ENCODE assay signal across 6 cellular contexts in genomic region chr17:4704574-4704907, GRCh38. TPM values are rescaled to one million over a fixed set of nuclear protein-coding genes. Genes with fewer than 3 reads are reported as not detected.
A peak's percentile ranks its signal among the peaks of the same experiment; 100 is the strongest.
DNase-seq lines count a peak whose midpoint lies in the region; ATAC-seq and TF ChIP-seq lines count a peak whose summit lies in the region.
"Not testable (repeated sequence)": the region's sequence is repeated elsewhere in the genome, so short reads cannot be mapped to it uniquely, and the experiment has no call there.

No MANE protein-coding gene starts in this region.

- dilution Hi-C loops in IMR-90 (cut with HindIII; ENCODE audit: low sequenced_read_pairs, unreplicated experiment): not testable (repeated sequence)

- peak overlapping the region; percentile 88 for H3K4me3 Mint-ChIP-seq in activated CD8-positive, alpha-beta T cell treated with anti-CD3 and anti-CD28 coated beads, Interleukin-2, amount 10 ng/mL, durations not matched to agents 7 days and 5 days

- H3K4me2 ChIP-seq in IMR-90 (ENCODE audit: low read depth, low read length): peak overlapping the region; percentile 35; the same call in 1 of the 2 replicates

- intact Hi-C loops in A673 (cut with micrococcal nuclease; ENCODE audit: unreplicated experiment): not testable (repeated sequence)
- intact Hi-C loops in IMR-90 (cut with micrococcal nuclease) (loop anchor here (1.0 to 5.0 kb wide), 2 partner anchors 86 to 137 kb away; no protein-coding TSS in a partner anchor), left lung (cut with DNase I) (loop anchor here in 1 of 2 donors (10.0 kb wide), 1 partner anchor 190 kb away; the partner anchor contains the start of gene C17orf107)

- not testable (repeated sequence) for H4K91ac ChIP-seq in IMR-90 (ENCODE audit: insufficient read depth, low read depth, low read length)

- peaks cover 15 to 45% of the 10 kb centered on the region in 2 experiments for H3K79me1 ChIP-seq in IMR-90 (ENCODE audit: low read depth in 1 of 2, low read length in 2 of 2)

- in situ Hi-C loops in IMR-90 (cut with MboI; ENCODE audit: low sequenced_read_pairs): not testable (repeated sequence)

- POLR2A ChIA-PET in A673 (lab: Charles Lee; ENCODE audit: low non-redundant PET); activated CD8-positive, alpha-beta T cell treated with anti-CD3 and anti-CD28 coated beads, Interleukin-2, amount 10 ng/mL, durations not matched to agents 7 days and 5 days (lab: Charles Lee): not testable (repeated sequence)
- POLR2A ChIA-PET in IMR-90 (lab: Charles Lee; ENCODE audit: unreplicated experiment): interaction anchor here (0.5 kb wide), 1 partner anchor 165 kb away, joined by 5 read pairs; no protein-coding TSS in a partner anchor

- H3K23ac ChIP-seq in IMR-90 (ENCODE audit: low read depth, low read length): not testable (repeated sequence)

- not testable (repeated sequence) for H3K9me3 ChIP-seq in A673 (ENCODE audit: low read depth, low read length, poor library complexity, severe bottlenecking); IMR-90 (ENCODE audit: control insufficient read depth, insufficient read depth, low read length); effector memory CD4-positive, alpha-beta T cell (ENCODE audit: control insufficient read depth, low read length); left lung

- H3K14ac ChIP-seq in IMR-90 (replicated peaks; ENCODE audit: low read depth, low read length): not testable (repeated sequence)

- 0 out of 2 replicates have a peak overlapping the region, but pooled peaks have one; percentile 63 for H3K9ac ChIP-seq in IMR-90 (ENCODE audit: low read depth, low read length)
- H3K9ac ChIP-seq in rectal smooth muscle tissue (ENCODE audit: low read length): not testable (repeated sequence)

- peak overlapping the region; percentile 99 for H3K27ac Mint-ChIP-seq in activated CD8-positive, alpha-beta T cell treated with anti-CD3 and anti-CD28 coated beads, Interleukin-2, amount 10 ng/mL, durations not matched to agents 7 days and 5 days

- H3K27me3 ChIP-seq in A673 (replicated peaks; ENCODE audit: insufficient read depth, low read depth, low read length, poor library complexity); IMR-90 (ENCODE audit: control insufficient read depth, insufficient read depth, low read length); effector memory CD4-positive, alpha-beta T cell (replicated peaks; ENCODE audit: control insufficient read depth, insufficient read depth, low read length, poor library complexity, severe bottlenecking); left lung; rectal smooth muscle tissue (ENCODE audit: control insufficient read depth, insufficient read depth, low read length): not testable (repeated sequence)

- peaks cover 25% of the 10 kb centered on the region for H3K36me3 Mint-ChIP-seq in activated CD8-positive, alpha-beta T cell treated with anti-CD3 and anti-CD28 coated beads, Interleukin-2, amount 10 ng/mL, durations not matched to agents 7 days and 5 days (ENCODE audit: low read depth)

- TF ChIP-seq CTCF in A673 (conservative IDR thresholded peaks at IDR 0.05; ENCODE audit: low read depth, low read length); IMR-90 (conservative IDR thresholded peaks at IDR 0.05; ENCODE audit: low read depth, low read length); left lung (IDR thresholded peaks at IDR 0.05): not testable (repeated sequence)

- not testable (repeated sequence) for H2AK9ac ChIP-seq in IMR-90 (replicated peaks; ENCODE audit: low read depth, low read length, poor library complexity)

- not testable (repeated sequence) for TF ChIP-seq RAD21 in IMR-90 (IDR thresholded peaks at IDR 0.05; ENCODE audit: low read length)

- H4K8ac ChIP-seq in IMR-90 (ENCODE audit: low read depth in 2 of 2, low read length in 2 of 2): peak overlapping the region; percentile 54 to 94; a peak in 3 of 4 replicates

- H3K27ac ChIP-seq in A673 (ENCODE audit: low read depth, low read length, poor library complexity, severe bottlenecking): peak overlapping the region; percentile 89
- H3K27ac ChIP-seq in IMR-90 (ENCODE audit: insufficient read depth, low read length); rectal smooth muscle tissue (ENCODE audit: low read depth, low read length): not testable (repeated sequence)
- H3K27ac ChIP-seq in effector memory CD4-positive, alpha-beta T cell (ENCODE audit: insufficient read depth, low read length, poor library complexity, severe bottlenecking): peak overlapping the region; percentile 87
- peak overlapping the region in 1 of 2 donors; percentile 68 for H3K27ac ChIP-seq in left lung

- H3K4me1 ChIP-seq in A673 (ENCODE audit: insufficient read depth, low read length, poor library complexity, severe bottlenecking): peaks cover 13% of the 10 kb centered on the region
- not testable (repeated sequence) for H3K4me1 ChIP-seq in IMR-90 (ENCODE audit: control insufficient read depth, insufficient read depth, low read length); rectal smooth muscle tissue (ENCODE audit: control insufficient read depth, insufficient read depth, low read length)
- peaks cover 14% of the 10 kb centered on the region for H3K4me1 ChIP-seq in effector memory CD4-positive, alpha-beta T cell (ENCODE audit: control insufficient read depth, insufficient read depth, low read length, poor library complexity, severe bottlenecking)
- peaks cover 3 to 31% of the 10 kb centered on the region in 2 donors for H3K4me1 ChIP-seq in left lung

- H3K4ac ChIP-seq in IMR-90 (ENCODE audit: low read depth, low read length): peak overlapping the region; percentile 62

- H2AFZ ChIP-seq in IMR-90 (replicated peaks; ENCODE audit: low read length, poor library complexity): not testable (repeated sequence)

- H3K56ac ChIP-seq in IMR-90 (ENCODE audit: extremely low read depth, insufficient read depth, low read length): not testable (repeated sequence)

- not testable (repeated sequence) for H3K9me3 Mint-ChIP-seq in activated CD8-positive, alpha-beta T cell treated with anti-CD3 and anti-CD28 coated beads, Interleukin-2, amount 10 ng/mL, durations not matched to agents 7 days and 5 days (ENCODE audit: insufficient read depth)

- TSS peak; percentile 92 for BruUV-seq in A673 (replicated peaks; lab: Mats Ljungman, UMichigan)
- not testable (repeated sequence) for BruUV-seq in IMR-90 (replicated peaks; lab: Mats Ljungman, UMichigan)

- H4K20me1 ChIP-seq in IMR-90 (ENCODE audit: insufficient read depth, low read length): not testable (repeated sequence)

- not testable (repeated sequence) for H2AK5ac ChIP-seq in IMR-90 (ENCODE audit: low read depth, low read length)

- peaks cover 10% of the 10 kb centered on the region for H3K9me1 ChIP-seq in IMR-90 (ENCODE audit: insufficient read depth, low read length)

- not testable (repeated sequence) for DNase-seq in A673 (ENCODE audit: low spot score); IMR-90; activated CD8-positive, alpha-beta T cell treated with anti-CD3 and anti-CD28 coated beads, Interleukin-2, amount 10 ng/mL, durations not matched to agents 7 days and 5 days; effector memory CD4-positive, alpha-beta T cell; left lung

- not testable (repeated sequence) for H2BK120ac ChIP-seq in IMR-90 (ENCODE audit: low read depth, low read length)

- H3K36me3 ChIP-seq in A673 (ENCODE audit: insufficient read depth, low read length, poor library complexity, severe bottlenecking); IMR-90 (ENCODE audit: control insufficient read depth, insufficient read depth, low read length); effector memory CD4-positive, alpha-beta T cell (ENCODE audit: control insufficient read depth, insufficient read depth, low read length); left lung; rectal smooth muscle tissue (ENCODE audit: control insufficient read depth, insufficient read depth, low read length): not testable (repeated sequence)

- H3K4me3 ChIP-seq in A673 (ENCODE audit: low read depth, low read length, poor library complexity, severe bottlenecking) (peak overlapping the region; percentile 100), IMR-90 (ENCODE audit: insufficient read depth, low read depth, low read length) (peak overlapping the region; percentile 94), left lung (peak overlapping the region; percentile 67 to 77), rectal smooth muscle tissue (ENCODE audit: low read length) (peak overlapping the region; percentile 94)
- H3K4me3 ChIP-seq in effector memory CD4-positive, alpha-beta T cell (ENCODE audit: insufficient read depth, low read depth, low read length, poor library complexity, severe bottlenecking): peak overlapping the region; percentile 80

- H3K27me3 Mint-ChIP-seq in activated CD8-positive, alpha-beta T cell treated with anti-CD3 and anti-CD28 coated beads, Interleukin-2, amount 10 ng/mL, durations not matched to agents 7 days and 5 days (ENCODE audit: low read depth): not testable (repeated sequence)

- H3K18ac ChIP-seq in IMR-90 (ENCODE audit: low read depth, low read length): not testable (repeated sequence)

- peaks cover 61% of the 10 kb centered on the region for H3K4me1 Mint-ChIP-seq in activated CD8-positive, alpha-beta T cell treated with anti-CD3 and anti-CD28 coated beads, Interleukin-2, amount 10 ng/mL, durations not matched to agents 7 days and 5 days (ENCODE audit: low read depth)

- not testable (repeated sequence) for H2BK5ac ChIP-seq in IMR-90 (ENCODE audit: low read depth, low read length, poor library complexity, severe bottlenecking)

- not testable (repeated sequence) for H2BK20ac ChIP-seq in IMR-90 (ENCODE audit: low read depth, low read length)

- not testable (repeated sequence) for H4K5ac ChIP-seq in IMR-90 (ENCODE audit: low read depth, low read length)

- CTCF ChIA-PET in A673 (lab: Charles Lee); IMR-90 (lab: Yijun Ruan, JAX); activated CD8-positive, alpha-beta T cell treated with anti-CD3 and anti-CD28 coated beads, Interleukin-2, amount 10 ng/mL, durations not matched to agents 7 days and 5 days (lab: Charles Lee): not testable (repeated sequence)

- ATAC-seq in IMR-90 (ENCODE audit: low read depth); activated CD8-positive, alpha-beta T cell treated with anti-CD3 and anti-CD28 coated beads, Interleukin-2, amount 10 ng/mL, durations not matched to agents 7 days and 5 days; left lung: not testable (repeated sequence)

- not testable (repeated sequence) for TF ChIP-seq POLR2A in IMR-90 (IDR thresholded peaks at IDR 0.05; ENCODE audit: low read depth, low read length)

- WGBS in IMR-90 (ENCODE audit: extremely low coverage in 2 of 2, insufficient read length in 1 of 2), 2 experiments: 60% methylated on average over 1 of the region's 14 CpGs; no CpG with 5 or more reads in 1 of the 2 experiments

- H2BK15ac ChIP-seq in IMR-90 (ENCODE audit: low read depth, low read length): not testable (repeated sequence)

RNA-seq across cellular contexts. Expression of gene PELP1, which starts 0.6 kb away (rescaled TPM):
- total RNA-seq in A673 (2021): 142 and 161 TPM in 2 replicates
- total RNA-seq in IMR-90 (2012; rRNA removed): 6.3 and 9.2 TPM in 2 replicates
- polyA plus RNA-seq in IMR-90 (2012; rRNA removed): 20.8 and 24.0 TPM in 2 replicates
- polyA plus RNA-seq in IMR-90 (2012; cell fraction: cytosol; rRNA removed): 12.1 and 15.4 TPM in 2 replicates
- polyA plus RNA-seq in IMR-90 (2012; cell fraction: nucleus; rRNA removed; ENCODE audit: low replicate concordance): 47.9 and 79.2 TPM in 2 replicates
- total RNA-seq in activated CD8-positive, alpha-beta T cell treated with anti-CD3 and anti-CD28 coated beads, Interleukin-2, amount 10 ng/mL, durations not matched to agents 7 days and 5 days: 10 to 100 TPM; 69.2 to 76.1 TPM
- total RNA-seq in left lung: 10 to 100 TPM; 42.2 to 48.8 TPM

RNA-seq across cellular contexts. Expression of gene ARRB2, which starts 5.9 kb away (rescaled TPM):
- total RNA-seq in A673 (2021): 82.2 and 100 TPM in 2 replicates
- total RNA-seq in IMR-90 (2012; rRNA removed): 3.9 and 6.1 TPM in 2 replicates
- 10.6 and 12.5 TPM in 2 replicates for polyA plus RNA-seq in IMR-90 (2012; rRNA removed)
- polyA plus RNA-seq in IMR-90 (2012; cell fraction: cytosol; rRNA removed): 6.2 and 8.6 TPM in 2 replicates
- polyA plus RNA-seq in IMR-90 (2012; cell fraction: nucleus; rRNA removed; ENCODE audit: low replicate concordance): 17.0 and 18.2 TPM in 2 replicates
- total RNA-seq in activated CD8-positive, alpha-beta T cell treated with anti-CD3 and anti-CD28 coated beads, Interleukin-2, amount 10 ng/mL, durations not matched to agents 7 days and 5 days: 100 to 1,000 TPM; 302 to 316 TPM
- total RNA-seq in left lung: 100 to 1,000 TPM in 1 of 2 donors, 10 to 100 TPM in 1; 91.8 to 240 TPM

RNA-seq across cellular contexts. Expression of gene MED11, which starts 26.7 kb away (rescaled TPM):
- total RNA-seq in A673 (2021) (13.7 and 22.5 TPM in 2 replicates), IMR-90 (2012; rRNA removed) (9.9 and 10.3 TPM in 2 replicates), left lung (10 to 100 TPM; 22.6 to 23.6 TPM)
- polyA plus RNA-seq in IMR-90 (2012; rRNA removed): 23.3 and 24.1 TPM in 2 replicates
- 25.5 and 30.9 TPM in 2 replicates for polyA plus RNA-seq in IMR-90 (2012; cell fraction: cytosol; rRNA removed)
- polyA plus RNA-seq in IMR-90 (2012; cell fraction: nucleus; rRNA removed; ENCODE audit: low replicate concordance): 10.3 and 13.5 TPM in 2 replicates
- total RNA-seq in activated CD8-positive, alpha-beta T cell treated with anti-CD3 and anti-CD28 coated beads, Interleukin-2, amount 10 ng/mL, durations not matched to agents 7 days and 5 days: 10 to 100 TPM; 23.0 to 27.2 TPM

RNA-seq across cellular contexts. Expression of gene ZMYND15, which starts 35.1 kb away (rescaled TPM):
- 0.17 and 0.37 TPM in 2 replicates for total RNA-seq in A673 (2021)
- under 0.01 TPM in 1 of 2 replicates, not detected in the other for total RNA-seq in IMR-90 (2012; rRNA removed)
- 0.07 and 0.14 TPM in 2 replicates for polyA plus RNA-seq in IMR-90 (2012; rRNA removed)
- polyA plus RNA-seq in IMR-90 (2012; cell fraction: cytosol; rRNA removed): 0.08 and 0.14 TPM in 2 replicates
- polyA plus RNA-seq in IMR-90 (2012; cell fraction: nucleus; rRNA removed; ENCODE audit: low replicate concordance): 0.55 and 0.61 TPM in 2 replicates
- total RNA-seq in activated CD8-positive, alpha-beta T cell treated with anti-CD3 and anti-CD28 coated beads, Interleukin-2, amount 10 ng/mL, durations not matched to agents 7 days and 5 days: not detected
- total RNA-seq in left lung: 1 to 10 TPM; 4.1 to 5.2 TPM

RNA-seq across cellular contexts. Expression of gene CXCL16, which starts 35.2 kb away (rescaled TPM):
- total RNA-seq in A673 (2021): 4.0 and 6.0 TPM in 2 replicates
- total RNA-seq in IMR-90 (2012; rRNA removed): 0.28 and 0.36 TPM in 2 replicates
- 1.2 and 1.6 TPM in 2 replicates for polyA plus RNA-seq in IMR-90 (2012; rRNA removed)
- polyA plus RNA-seq in IMR-90 (2012; cell fraction: cytosol; rRNA removed): 0.97 and 2.4 TPM in 2 replicates
- 0.62 and 0.70 TPM in 2 replicates for polyA plus RNA-seq in IMR-90 (2012; cell fraction: nucleus; rRNA removed; ENCODE audit: low replicate concordance)
- under 1 TPM; 0.50 to 0.89 TPM for total RNA-seq in activated CD8-positive, alpha-beta T cell treated with anti-CD3 and anti-CD28 coated beads, Interleukin-2, amount 10 ng/mL, durations not matched to agents 7 days and 5 days
- total RNA-seq in left lung: 100 to 1,000 TPM; 122 to 147 TPM

Comparison
In these comparisons a context has a peak if more than half of its experiments do, and no peak if none do; other contexts are left out.
1. RNA of gene ARRB2, which starts 5.9 kb away (total RNA-seq): 302 to 316 TPM in activated CD8-positive, alpha-beta T cell treated with anti-CD3 and anti-CD28 coated beads, Interleukin-2, amount 10 ng/mL, durations not matched to agents 7 days and 5 days, 91.8 to 240 TPM in left lung and 82.2 to 100 TPM in A673; 3.9 to 6.1 TPM in IMR-90; every median in the first group is over 10 times any median in the second.
2. Peak in every context shown above with its lines, with median percentiles within 50 percentile points of each other: H3K4me3 ChIP-seq.